In the genomic region with DNA sequence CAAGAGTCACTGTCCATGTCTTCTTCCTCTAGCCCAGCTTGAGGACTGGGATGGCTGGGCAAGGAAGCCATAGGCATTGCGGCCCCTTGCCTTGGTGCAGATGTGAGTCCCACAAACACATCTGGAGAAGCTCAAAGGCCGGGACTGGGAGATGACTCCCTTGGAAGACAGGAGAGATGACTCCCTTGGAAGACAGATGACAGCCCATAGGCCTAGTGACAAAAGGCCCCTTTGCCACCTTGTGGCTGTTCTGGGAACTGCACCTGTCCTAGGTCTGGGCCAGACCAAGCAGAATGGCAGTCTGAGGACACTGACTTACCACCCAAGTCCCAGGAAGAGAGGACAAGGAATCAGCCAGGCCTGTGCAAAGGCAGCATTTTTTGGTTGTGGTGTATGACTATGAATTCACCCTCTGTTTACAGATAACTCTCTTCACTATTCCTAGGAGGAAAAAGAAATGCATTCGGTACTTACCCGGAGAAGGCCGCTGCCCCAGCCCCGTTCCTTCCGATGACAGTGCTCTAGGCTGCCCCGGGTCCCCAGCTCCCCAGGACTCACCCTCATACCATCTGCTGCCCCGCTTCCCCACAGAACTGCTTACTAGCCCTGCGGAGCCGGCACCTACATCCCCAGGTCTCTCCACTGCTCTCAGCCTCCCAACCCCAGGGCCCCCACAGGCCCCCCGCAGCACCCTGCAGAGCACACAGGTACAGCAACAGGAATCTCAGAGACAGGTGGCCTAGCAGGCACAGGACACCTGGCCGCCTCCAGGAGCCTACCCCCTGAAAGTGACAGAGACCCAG, we compare ENCODE assay signal across 8 cellular contexts. TPM values are rescaled to one million over a fixed set of nuclear protein-coding genes. Genes with fewer than 3 reads are reported as not detected.
A peak's percentile ranks its signal among the peaks of the same experiment; 100 is the strongest.
DNase-seq lines count a peak whose midpoint lies in the region; ATAC-seq and TF ChIP-seq lines count a peak whose summit lies in the region.

No MANE protein-coding gene starts in this region.

- DNase-seq in PC-9 (peak; percentile 49 to 71), fibroblast of gingiva (ENCODE audit: low read depth) (peak; percentile 56)
- peak; percentile 90 for DNase-seq in activated T-cell treated with anti-CD3 and anti-CD28 coated beads, Interleukin-2, amount 50 U/mL, for 24 hours

- peaks cover 97% of the 10 kb centered on the region for H3K36me3 Mint-ChIP-seq in activated T-cell treated with anti-CD3 and anti-CD28 coated beads, Interleukin-2, amount 50 U/mL, for 24 hours (ENCODE audit: low read depth)
- peaks cover 41% of the 10 kb centered on the region for H3K36me3 Mint-ChIP-seq in nephron (ENCODE audit: low read depth)
- H3K36me3 Mint-ChIP-seq in stimulated activated naive CD8-positive, alpha-beta T cell treated with anti-CD3 and anti-CD28 coated beads, Interleukin-15, Interleukin-2, amounts not matched to agents 100 ng/mL and 50 ng/mL, for 24 hours (ENCODE audit: low read depth) = peaks cover 54% of the 10 kb centered on the region

- peaks cover 38% of the 10 kb centered on the region for H4K20me1 ChIP-seq in PC-9 (ENCODE audit: insufficient read depth)

- H3K4me1 ChIP-seq in PC-9 (replicated peaks; ENCODE audit: insufficient read depth) = peaks cover 17% of the 10 kb centered on the region

- no peaks in the 10 kb centered on the region for H3K9me2 ChIP-seq in PC-9 (ENCODE audit: insufficient read depth)

- no peak overlapping the region for H2AFZ ChIP-seq in PC-9

- H3K27ac ChIP-seq in 22Rv1 (no peak overlapping the region), PC-9 (no peak overlapping the region)

- H3K4me3 Mint-ChIP-seq in activated T-cell treated with anti-CD3 and anti-CD28 coated beads, Interleukin-2, amount 50 U/mL, for 24 hours = no peak overlapping the region
- H3K4me3 Mint-ChIP-seq in nephron = no peak overlapping the region
- H3K4me3 Mint-ChIP-seq in stimulated activated naive CD8-positive, alpha-beta T cell treated with anti-CD3 and anti-CD28 coated beads, Interleukin-15, Interleukin-2, amounts not matched to agents 100 ng/mL and 50 ng/mL, for 24 hours = no peak overlapping the region

- peaks cover 67% of the 10 kb centered on the region for H3F3A ChIP-seq in PC-9 (ENCODE audit: insufficient read depth, low read depth)

- 0 out of 2 replicates have a peak, but pooled peaks cover 21% of the 10 kb centered on the region for H3K36me3 ChIP-seq in PC-9 (ENCODE audit: low read depth)

- no peaks in the 10 kb centered on the region for H3K27me3 ChIP-seq in PC-9 (ENCODE audit: insufficient read depth, low read depth)

- POLR2A ChIA-PET in PC-9 (lab: Charles Lee; ENCODE audit: unreplicated experiment) = interaction anchor here (0.6 to 0.7 kb wide), 2 partner anchors 18 to 26 kb away, joined by 5 to 11 read pairs; no protein-coding TSS in a partner anchor

- BruUV-seq in PC-9 (replicated peaks; lab: Mats Ljungman, UMichigan) = no TSS peak

- TF ChIP-seq CTCF in 22Rv1 (IDR thresholded peaks at IDR 0.05) (peak; percentile 85), GM12874 (IDR thresholded peaks at IDR 0.05; ENCODE audit: insufficient read depth, low read depth, low read length) (peak; percentile 96), PC-9 (conservative IDR thresholded peaks at IDR 0.05) (peak; percentile 96), nephron (IDR thresholded peaks at IDR 0.05; ENCODE audit: unreplicated experiment in 3 of 3) (peak; percentile 82 to 90 (median 89))

- no peaks in the 10 kb centered on the region for H3K27me3 Mint-ChIP-seq in activated T-cell treated with anti-CD3 and anti-CD28 coated beads, Interleukin-2, amount 50 U/mL, for 24 hours
- H3K27me3 Mint-ChIP-seq in nephron (ENCODE audit: low read depth) = no peaks in the 10 kb centered on the region
- H3K27me3 Mint-ChIP-seq in stimulated activated naive CD8-positive, alpha-beta T cell treated with anti-CD3 and anti-CD28 coated beads, Interleukin-15, Interleukin-2, amounts not matched to agents 100 ng/mL and 50 ng/mL, for 24 hours = no peaks in the 10 kb centered on the region

- no peak overlapping the region for H3K4me3 ChIP-seq in PC-9

- no peaks in the 10 kb centered on the region for H3K9me3 Mint-ChIP-seq in activated T-cell treated with anti-CD3 and anti-CD28 coated beads, Interleukin-2, amount 50 U/mL, for 24 hours
- H3K9me3 Mint-ChIP-seq in nephron = no peaks in the 10 kb centered on the region
- no peaks in the 10 kb centered on the region for H3K9me3 Mint-ChIP-seq in stimulated activated naive CD8-positive, alpha-beta T cell treated with anti-CD3 and anti-CD28 coated beads, Interleukin-15, Interleukin-2, amounts not matched to agents 100 ng/mL and 50 ng/mL, for 24 hours

- H3K4me2 ChIP-seq in PC-9 = no peak overlapping the region

- peak overlapping the region; percentile 70 for H3K27ac Mint-ChIP-seq in activated T-cell treated with anti-CD3 and anti-CD28 coated beads, Interleukin-2, amount 50 U/mL, for 24 hours
- peak overlapping the region in 1 of 3 experiments; percentile 86 for H3K27ac Mint-ChIP-seq in nephron
- peak overlapping the region; percentile 67 for H3K27ac Mint-ChIP-seq in stimulated activated naive CD8-positive, alpha-beta T cell treated with anti-CD3 and anti-CD28 coated beads, Interleukin-15, Interleukin-2, amounts not matched to agents 100 ng/mL and 50 ng/mL, for 24 hours

- CTCF ChIA-PET in PC-9 (lab: Charles Lee) = no interaction called here

- ATAC-seq in HG03442 (IDR thresholded peaks at IDR 0.05; ENCODE audit: unreplicated experiment) = peak; percentile 68

- intact Hi-C loops in PC-9 (cut with micrococcal nuclease; ENCODE audit: unreplicated experiment) = loop anchor here (1.0 kb wide), 1 partner anchor 107 kb away; no protein-coding TSS in a partner anchor

- peaks cover 22% of the 10 kb centered on the region for H3K79me2 ChIP-seq in PC-9 (ENCODE audit: low read depth)

- peaks cover 52% of the 10 kb centered on the region for H3K4me1 Mint-ChIP-seq in activated T-cell treated with anti-CD3 and anti-CD28 coated beads, Interleukin-2, amount 50 U/mL, for 24 hours (ENCODE audit: low read depth)
- peaks cover 12% of the 10 kb centered on the region for H3K4me1 Mint-ChIP-seq in nephron
- H3K4me1 Mint-ChIP-seq in stimulated activated naive CD8-positive, alpha-beta T cell treated with anti-CD3 and anti-CD28 coated beads, Interleukin-15, Interleukin-2, amounts not matched to agents 100 ng/mL and 50 ng/mL, for 24 hours (ENCODE audit: low read depth) = peaks cover 37% of the 10 kb centered on the region

- no peaks in the 10 kb centered on the region for H3K9me3 ChIP-seq in PC-9 (ENCODE audit: insufficient read depth, low read depth)

RNA-seq across cellular contexts. Expression of a gene that starts 30.8 kb away (rescaled TPM):
- total RNA-seq in PC-9 (2021) = 335 and 409 TPM in 2 replicates

RNA-seq across cellular contexts. Expression of a gene that starts 31.5 kb away (rescaled TPM):
- 8.9 and 13.0 TPM in 2 replicates for total RNA-seq in PC-9 (2021)
